25 cellular contexts compared by ENCODE assay signal in the genomic region with DNA sequence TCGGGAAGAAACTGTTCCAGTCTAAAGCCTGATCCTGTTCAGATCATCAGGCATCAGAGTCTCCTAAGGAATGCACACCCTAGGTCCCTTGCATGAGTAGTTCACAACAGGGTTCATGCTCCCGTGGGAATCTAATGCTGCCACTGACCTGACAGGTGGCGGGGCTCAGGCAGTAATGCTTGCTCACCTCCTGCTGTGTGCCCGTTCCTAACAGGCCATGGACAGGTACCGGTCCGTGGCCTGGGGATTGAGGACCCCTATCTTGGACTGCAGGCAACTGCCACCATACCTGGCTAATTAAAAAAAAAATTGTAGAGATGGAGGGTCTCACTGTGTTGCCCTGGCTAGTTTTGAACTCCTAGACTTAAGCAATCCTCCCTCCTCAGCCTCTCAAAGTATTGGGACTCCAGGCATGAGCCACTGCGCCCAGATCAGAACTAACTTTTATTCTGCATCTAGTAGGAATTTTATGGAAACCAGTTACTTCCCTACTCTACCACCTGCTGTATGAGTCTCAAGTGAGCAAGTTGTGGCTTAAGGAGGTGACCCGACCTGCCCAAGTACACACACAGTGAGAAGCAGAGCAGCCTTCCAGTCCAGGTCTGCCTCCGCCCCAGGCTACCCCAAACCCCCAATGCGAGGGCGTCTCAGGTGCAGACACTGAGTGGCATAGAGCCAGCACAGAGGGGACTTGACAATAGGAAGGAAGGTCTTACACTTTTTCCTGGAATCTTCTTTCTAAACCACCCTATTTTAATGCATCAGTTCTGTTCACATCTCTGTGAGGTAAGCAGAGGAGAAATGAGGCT. TPM values are rescaled to one million over a fixed set of nuclear protein-coding genes. Genes with fewer than 3 reads are reported as not detected.
DNase-seq lines count a peak whose midpoint lies in the region; ATAC-seq and TF ChIP-seq lines count a peak whose summit lies in the region.
"Had no signal": no experiment of that assay in that cellular context is flagged by ENCODE, and none has a peak within 500 bp of the region (broad histone marks: within the 10 kb centered on the region; RNA-seq: fewer than 3 reads in every experiment).

No MANE protein-coding gene starts in this region.

- peak overlapping the region; percentile 19 for H3K4me3 Mint-ChIP-seq in T-helper 17 cell
- H3K4me3 Mint-ChIP-seq: stimulated activated naive B cell treated with anti-CD40 and anti-IgM and Interleukin-4, amounts not matched to agents 10 μg/mL and 1 μg/mL and 100 μg/mL, for 72 hours; T-helper 2 cell treated with Interferon-gamma antibody and Interleukin-4, amounts not matched to agents 5 μg/mL and 100 μg/mL, for 36 hours had no signal

- H3K36me3 ChIP-seq in HEK293 (ENCODE audit: control insufficient read depth in 2 of 2, insufficient read depth in 1 of 2, low read length in 2 of 2) (no peaks in the 10 kb centered on the region), iPS-18a (ENCODE audit: control insufficient read depth, low read depth, low read length) (peaks cover 2% of the 10 kb centered on the region)
- H3K36me3 ChIP-seq: brain microvascular endothelial cell, esophagus muscularis mucosa, gastrocnemius medialis had no signal

- peaks cover 65% of the 10 kb centered on the region for H3K27me3 Mint-ChIP-seq in T-helper 17 cell

- H3K9ac ChIP-seq in iPS-18a (ENCODE audit: low read length), result peak overlapping the region; percentile 24

- POLR2A ChIA-PET in HEK293 (lab: Yijun Ruan, JAX), result no interaction called here

- peaks cover 44% of the 10 kb centered on the region for H3K27me3 ChIP-seq in iPS-18a (ENCODE audit: control insufficient read depth, insufficient read depth, low read length)

- no peak overlapping the region for H3K27ac Mint-ChIP-seq in T-helper 17 cell
- H3K27ac Mint-ChIP-seq: effector memory CD8-positive, alpha-beta T cell; stimulated activated naive B cell treated with anti-CD40 and anti-IgM and Interleukin-4, amounts not matched to agents 10 μg/mL and 1 μg/mL and 100 μg/mL, for 72 hours; T-helper 2 cell treated with Interferon-gamma antibody and Interleukin-4, amounts not matched to agents 5 μg/mL and 100 μg/mL, for 36 hours had no signal

- H3K9me3 ChIP-seq in HEK293 (ENCODE audit: control insufficient read depth, insufficient read depth, low read depth, low read length) (no peaks in the 10 kb centered on the region), T-helper 17 cell (ENCODE audit: control insufficient read depth, low read length, poor library complexity, severe bottlenecking) (no peaks in the 10 kb centered on the region), iPS-18a (ENCODE audit: control insufficient read depth, low read depth, low read length) (no peaks in the 10 kb centered on the region)
- H3K9me3 ChIP-seq: esophagus muscularis mucosa, gastrocnemius medialis had no signal

- TF ChIP-seq CTCF in HEK293 (tag by site-specific recombination; IDR thresholded peaks at IDR 0.05), result no peak

- CTCF ChIA-PET in HEK293 (lab: Yijun Ruan, JAX), result interaction anchor here (0.5 kb wide), 1 partner anchor 32 kb away, joined by 3 read pairs; no protein-coding TSS in a partner anchor

- H3K27ac ChIP-seq in HEK293 (ENCODE audit: extremely low read depth, low read depth, low read length) (no peak overlapping the region), iPS-18a (ENCODE audit: low read length) (peak overlapping the region; percentile 68)
- H3K27ac ChIP-seq: brain microvascular endothelial cell, esophagus muscularis mucosa, gastrocnemius medialis had no signal

- H3K36me3 Mint-ChIP-seq in T-helper 17 cell (ENCODE audit: low read depth), result peaks cover 8% of the 10 kb centered on the region

- no peak for ATAC-seq in T-helper 17 cell
- ATAC-seq in GM21528 (IDR thresholded peaks at IDR 0.05; ENCODE audit: low FRiP score, unreplicated experiment), result no peak
- ATAC-seq: effector memory CD8-positive, alpha-beta T cell; gastrocnemius medialis; GM12878; HepG2; stimulated activated naive B cell treated with anti-CD40 and anti-IgM and Interleukin-4, amounts not matched to agents 10 μg/mL and 1 μg/mL and 100 μg/mL, for 72 hours had no signal

- peaks cover 16% of the 10 kb centered on the region for H3K4me1 Mint-ChIP-seq in T-helper 17 cell

- H3K4me3 ChIP-seq in HEK293 (ENCODE audit: low read depth, low read length) (no peak overlapping the region), iPS-18a (ENCODE audit: low read length) (peak overlapping the region; percentile 68)
- H3K4me3 ChIP-seq: esophagus muscularis mucosa, gastrocnemius medialis, GM12878 had no signal

- DNase-seq in T-helper 17 cell (no peak), retina (peak; percentile 20), COLO668 (lab: John Stamatoyannopoulos, UW; ENCODE audit: unreplicated experiment) (no peak), ureter (ENCODE audit: low spot score) (no peak)
- DNase-seq in stimulated activated CD4-positive, alpha-beta T cell treated with anti-CD3 and anti-CD28 coated beads, Interleukin-2, amount 100 ng/mL, for 24 hours, result no peak
- DNase-seq: activated CD4-positive, alpha-beta T cell treated with anti-CD3 and anti-CD28 coated beads, Interleukin-2, amount 50 U/mL, for 48 hours; activated CD4-positive, CD25-positive, alpha-beta regulatory T cell; activated gamma-delta T cell; brain microvascular endothelial cell; DMS79 treated with DMSO at 0.1 percent for 48 hours; effector memory CD8-positive, alpha-beta T cell; gastrocnemius medialis; mammary epithelial cell; NCI-H1105 treated with DMSO at 0.1 percent for 48 hours; NCI-H2029 treated with DMSO at 0.1 percent for 48 hours; NCI-H446; RPMI8226; stimulated activated naive B cell treated with anti-CD40 and anti-IgM and Interleukin-4, amounts not matched to agents 10 μg/mL and 1 μg/mL and 100 μg/mL, for 72 hours had no signal

- H3K4me1 ChIP-seq in HEK293 (ENCODE audit: control insufficient read depth, insufficient read depth, low read length), result peaks cover 13% of the 10 kb centered on the region
- peaks cover 60% of the 10 kb centered on the region for H3K4me1 ChIP-seq in iPS-18a (ENCODE audit: control insufficient read depth, low read depth, low read length)

TF ChIP-seq in HEK293, 187 proteins besides CTCF, POLR2A, EP300 and RAD21:
- TF ChIP-seq ZNF121 (tag by site-specific recombination; IDR thresholded peaks at IDR 0.05) (peak; percentile 53; the same call in 1 of the 2 replicates), BCL11B (tag by site-specific recombination; IDR thresholded peaks at IDR 0.05; ENCODE audit: low read depth) (no peak)

RNA-seq across cellular contexts. Expression of gene PAPLN, which starts 2.5 kb away (rescaled TPM):
- total RNA-seq in T-helper 17 cell, result not detected
- total RNA-seq in ureter, result 6.7 TPM
- total RNA-seq: HepG2 had no signal
